Comparison of ENCODE assay signal across 34 cellular contexts in the genomic region with DNA sequence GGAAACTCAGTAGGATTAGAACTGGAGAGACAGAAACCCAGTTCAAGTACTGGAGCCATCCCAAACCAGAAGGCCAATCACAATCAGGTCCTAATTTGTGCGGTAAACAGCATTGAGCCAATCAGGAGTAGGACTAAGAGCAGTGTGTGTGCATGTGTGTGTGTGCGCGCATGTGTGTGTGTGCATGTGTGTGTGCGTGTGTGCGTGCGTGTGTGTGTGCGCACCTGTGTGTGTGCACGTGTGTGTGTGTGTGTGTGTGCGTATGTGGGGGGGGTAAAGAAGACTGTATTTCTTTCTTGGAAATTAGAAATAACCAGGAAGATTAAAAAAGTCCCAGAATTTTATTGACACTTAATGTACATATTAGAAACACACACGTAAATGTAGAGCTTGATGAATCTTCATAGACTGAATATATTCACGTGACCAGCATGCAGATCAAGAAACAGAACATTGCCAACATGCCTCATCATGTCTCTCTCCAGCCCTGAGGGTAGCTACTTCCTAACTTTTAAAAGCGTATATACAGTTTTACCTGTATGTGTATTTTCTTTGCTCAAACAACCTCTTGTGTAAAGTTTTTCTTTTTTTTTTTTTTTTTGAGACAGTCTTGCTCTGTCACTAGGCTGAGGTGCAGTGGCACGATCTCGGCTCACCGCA. TPM values are rescaled to one million over a fixed set of nuclear protein-coding genes. Genes with fewer than 3 reads are reported as not detected.
"Had no signal": no experiment of that assay in that cellular context is flagged by ENCODE, and none has a peak within 500 bp of the region (broad histone marks: within the 10 kb centered on the region; RNA-seq: fewer than 3 reads in every experiment).

No MANE protein-coding gene starts in this region.

- H3K27ac ChIP-seq: Peyer's patch, SJCRH30, SK-N-MC, WERI-Rb-1 had no signal

- H3K9me3 ChIP-seq: Peyer's patch, SJCRH30 had no signal

- H3K27me3 ChIP-seq: Peyer's patch, SJCRH30 had no signal

- ATAC-seq: activated CD8-positive, alpha-beta memory T cell treated with anti-CD3 and anti-CD28 coated beads, Interleukin-2, amount 10 ng/mL, durations not matched to agents 7 days and 5 days; activated naive CD8-positive, alpha-beta T cell treated with anti-CD3 and anti-CD28 coated beads, Interleukin-2, amount 50 U/mL, for 24 hours; PC-3 had no signal

- H3K4me1 ChIP-seq: Peyer's patch, SJCRH30 had no signal

- H3K4me3 ChIP-seq: cardiac muscle cell, Peyer's patch, SJCRH30, SK-N-MC had no signal

- H3K36me3 ChIP-seq: cardiac muscle cell, Peyer's patch, SJCRH30, WERI-Rb-1 had no signal

- DNase-seq: activated CD4-positive, alpha-beta memory T cell treated with anti-CD3 and anti-CD28 coated beads, Interleukin-2, amount 10 ng/mL, durations not matched to agents 7 days and 5 days; activated CD4-positive, alpha-beta T cell treated with anti-CD3 and anti-CD28 coated beads for 1 hour; activated CD4-positive, alpha-beta T cell treated with anti-CD3 and anti-CD28 coated beads for 48 hours; activated CD4-positive, CD25-positive, alpha-beta regulatory T cell; activated CD8-positive, alpha-beta memory T cell treated with anti-CD3 and anti-CD28 coated beads for 24 hours; activated CD8-positive, alpha-beta memory T cell treated with anti-CD3 and anti-CD28 coated beads, Interleukin-2, amount 10 ng/mL, durations not matched to agents 7 days and 5 days; activated CD8-positive, alpha-beta memory T cell treated with anti-CD3 and anti-CD28 coated beads, Interleukin-2, amount 50 U/mL, for 48 hours; activated effector memory CD4-positive, alpha-beta T cell treated with Interleukin-2 at 50 U/mL for 16 hours; activated naive CD4-positive, alpha-beta T cell treated with anti-CD3 and anti-CD28 coated beads, Interleukin-2, amount 10 ng/mL, durations not matched to agents 7 days and 5 days; activated naive CD8-positive, alpha-beta T cell treated with anti-CD3 and anti-CD28 coated beads, Interleukin-2, amount 50 U/mL, for 24 hours; activated T-cell treated with anti-CD3 and anti-CD28 coated beads, Interleukin-2, amount 50 U/mL, for 48 hours; Kasumi-1; KG1; MM.1S; MV-4-11; NCI-H1092; NCI-H1436 treated with DMSO at 0.1 percent for 48 hours; NCI-H1694 treated with DMSO at 0.1 percent for 48 hours; NCI-H2029; NCI-H510A; NCI-H526; NCI-H748 treated with DMSO at 0.1 percent for 48 hours; NK-92 treated with Interleukin-12 subunit alpha and Interleukin-12 subunit beta, amount 100 ng/mL, for 24 hours; PC-3; Peyer's patch; RPMI8226; SHP77; T1000; WERI-Rb-1 had no signal

RNA-seq across cellular contexts. Expression of gene DHRS7C, which starts 0.9 kb away (rescaled TPM):
- total RNA-seq: activated CD4-positive, alpha-beta memory T cell treated with anti-CD3 and anti-CD28 coated beads, Interleukin-2, amount 10 ng/mL, durations not matched to agents 7 days and 5 days; activated CD8-positive, alpha-beta memory T cell treated with anti-CD3 and anti-CD28 coated beads, Interleukin-2, amount 10 ng/mL, durations not matched to agents 7 days and 5 days; PC-3; Peyer's patch; SJCRH30; T-helper 1 cell treated with Interleukin-12 subunit alpha and Interleukin-12 subunit beta and Interleukin-4 antibody, amounts not matched to agents 30 ng/mL and 1 ng/mL, for 36 hours; T-helper 2 cell treated with Interferon-gamma antibody and Interleukin-4, amounts not matched to agents 100 ng/mL and 5 ng/mL, for 36 hours had no signal
- polyA plus RNA-seq: cardiac muscle cell had no signal

RNA-seq across cellular contexts. Expression of gene GSG1L2, which starts 29.6 kb away (rescaled TPM):
- total RNA-seq: activated CD4-positive, alpha-beta memory T cell treated with anti-CD3 and anti-CD28 coated beads, Interleukin-2, amount 10 ng/mL, durations not matched to agents 7 days and 5 days; activated CD8-positive, alpha-beta memory T cell treated with anti-CD3 and anti-CD28 coated beads, Interleukin-2, amount 10 ng/mL, durations not matched to agents 7 days and 5 days; cardiac muscle cell; PC-3; Peyer's patch; SJCRH30; T-helper 1 cell treated with Interleukin-12 subunit alpha and Interleukin-12 subunit beta and Interleukin-4 antibody, amounts not matched to agents 30 ng/mL and 1 ng/mL, for 36 hours; T-helper 2 cell treated with Interferon-gamma antibody and Interleukin-4, amounts not matched to agents 100 ng/mL and 5 ng/mL, for 36 hours had no signal
- polyA plus RNA-seq: cardiac muscle cell had no signal

RNA-seq across cellular contexts. Expression of gene GLP2R, which starts 33.4 kb away (rescaled TPM):
- total RNA-seq: activated CD4-positive, alpha-beta memory T cell treated with anti-CD3 and anti-CD28 coated beads, Interleukin-2, amount 10 ng/mL, durations not matched to agents 7 days and 5 days; activated CD8-positive, alpha-beta memory T cell treated with anti-CD3 and anti-CD28 coated beads, Interleukin-2, amount 10 ng/mL, durations not matched to agents 7 days and 5 days; cardiac muscle cell; SJCRH30; T-helper 1 cell treated with Interleukin-12 subunit alpha and Interleukin-12 subunit beta and Interleukin-4 antibody, amounts not matched to agents 30 ng/mL and 1 ng/mL, for 36 hours; T-helper 2 cell treated with Interferon-gamma antibody and Interleukin-4, amounts not matched to agents 100 ng/mL and 5 ng/mL, for 36 hours had no signal
